Comparison of ENCODE assay signal across 1 cellular context in genomic region chr3:170357920-170358854, GRCh38.
TF ChIP-seq lines count a peak whose summit lies in the region.

No MANE protein-coding gene starts in this region.

TF ChIP-seq in K562, 482 proteins besides CTCF, POLR2A, EP300 and RAD21 (continued from another document):
- TF ChIP-seq CHAMP1 (IDR thresholded peaks at IDR 0.05) (peak; percentile 61; the same call in 1 of the 2 replicates), NR2C2 (CRISPR knock-in tag; IDR thresholded peaks at IDR 0.05) (0 out of 2 replicates have a peak, but pooled peaks have one; percentile 12), NR2C2 (tag; IDR thresholded peaks at IDR 0.05) (no peak; the same call in 1 of the 2 replicates), PURB (CRISPR knock-in tag; IDR thresholded peaks at IDR 0.05; ENCODE audit: low read depth) (no peak), HDAC1 (IDR thresholded peaks at IDR 0.05) (peak in 1 of 2 experiments; percentile 54; a peak in 2 of 4 replicates), CHD1 (IDR thresholded peaks at IDR 0.05; ENCODE audit: low read length) (peak; percentile 52), RCOR1 (IDR thresholded peaks at IDR 0.05; ENCODE audit: borderline replicate concordance in 1 of 2, low read depth in 2 of 2, low read length in 2 of 2) (peak in 1 of 2 experiments; percentile 42; a peak in 1 of 4 replicates)
TF ChIP-seq in K562: peak in this region for 90.
